In the genomic region with DNA sequence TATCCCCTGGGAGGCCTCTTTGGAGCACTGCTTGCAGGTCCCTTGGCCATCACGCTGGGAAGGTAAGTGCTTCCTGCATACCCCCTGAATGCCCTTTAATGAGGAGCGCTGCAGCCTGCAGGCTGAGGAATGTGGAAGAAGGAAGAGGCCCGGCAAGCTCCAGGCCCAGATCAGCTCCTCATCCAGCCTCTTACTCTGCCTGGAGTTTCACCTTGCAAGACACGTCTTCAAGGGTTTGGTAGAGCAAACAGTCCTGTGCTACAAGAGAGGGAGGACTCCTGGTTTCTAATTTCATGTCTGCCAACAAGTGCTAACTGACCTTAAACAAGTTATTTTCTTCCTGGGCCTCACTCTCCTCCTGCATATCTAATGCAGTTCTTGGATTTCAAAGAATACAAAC, we compare ENCODE assay signal across 34 cellular contexts. TPM values are rescaled to one million over a fixed set of nuclear protein-coding genes. Genes with fewer than 3 reads are reported as not detected.
DNase-seq lines count a peak whose midpoint lies in the region; ATAC-seq, FAIRE-seq and TF ChIP-seq lines count a peak whose summit lies in the region.
"Had no signal": no experiment of that assay in that cellular context is flagged by ENCODE, and none has a peak within 500 bp of the region (broad histone marks: within the 10 kb centered on the region; RNA-seq: fewer than 3 reads in every experiment).

No MANE protein-coding gene starts in this region.

- H3K4me2 ChIP-seq in H1 (ENCODE audit: insufficient read depth in 1 of 2, low read depth in 2 of 2, low read length in 2 of 2) (no peak overlapping the region), mesendoderm (ENCODE audit: low read length) (no peak overlapping the region)
- H3K4me2 ChIP-seq: A549; BLaER1; BLaER1 treated with 17β-estradiol and CSF1 and Interleukin-3, amounts not matched to agents 10 nM and 100 nM had no signal

- H2BK15ac ChIP-seq in H1 (ENCODE audit: low read length) (no peak overlapping the region), mesendoderm (replicated peaks; ENCODE audit: low read depth) (no peak overlapping the region)

- no peak for FAIRE-seq in H1 (lab: Jason Lieb, UNC)
- FAIRE-seq: A204.1, A549, D721Med had no signal

- H4K20me1 ChIP-seq in H1 (replicated peaks in 1 of 2; ENCODE audit: control insufficient read depth in 1 of 2, insufficient read depth in 2 of 2, low read length in 2 of 2) = no peaks in the 10 kb centered on the region
- H4K20me1 ChIP-seq: BLaER1; BLaER1 treated with 17β-estradiol and CSF1 and Interleukin-3, amounts not matched to agents 10 nM and 100 nM had no signal

- H2AK5ac ChIP-seq in H1 (ENCODE audit: low read depth, low read length) (no peak overlapping the region), mesendoderm (ENCODE audit: low read length) (no peak overlapping the region)

- no peak for DNase-seq in H1 (ENCODE audit: low read depth in 1 of 2, low spot score in 2 of 2)
- DNase-seq in left lung = no peak
- DNase-seq in lower lobe of right lung = no peak
- no peak for DNase-seq in upper lobe of right lung
- DNase-seq in mesendoderm = no peak
- no peak for DNase-seq in DMS79 treated with DMSO at 0.1 percent for 48 hours (lab: John Stamatoyannopoulos, UW)
- DNase-seq in GM19238 (ENCODE audit: insufficient read length, low spot score) = no peak
- DNase-seq: 8988T; ACHN; AML-193; BE2C; C1 segment of cervical spinal cord; Caco-2; Calu3; CD4-positive, alpha-beta memory T cell; CD4-positive, alpha-beta T cell; CD4-positive, CD25-positive, alpha-beta regulatory T cell; CD8-positive, alpha-beta memory T cell; CD8-positive, alpha-beta T cell; COR-L47; DMS 273 treated with DMSO at 0.1 percent for 48 hours; DMS153; DMS53; DMS79; DND-41; EL had no signal

- no peak overlapping the region for H2BK20ac ChIP-seq in H1 (ENCODE audit: low read length)

- no peak overlapping the region for H3K14ac ChIP-seq in H1 (ENCODE audit: insufficient read length)

- H2BK120ac ChIP-seq in H1 (replicated peaks; ENCODE audit: low read depth, low read length) (no peak overlapping the region), mesendoderm (ENCODE audit: low read depth, low read length) (no peak overlapping the region)

- TF ChIP-seq CTCF in H1 (IDR thresholded peaks at IDR 0.05; ENCODE audit: control extremely low read depth in 1 of 3, insufficient read depth in 1 of 3, low read depth in 1 of 3, low read length in 3 of 3) (no peak), left lung (IDR thresholded peaks at IDR 0.05) (no peak), lower lobe of right lung (IDR thresholded peaks at IDR 0.05) (no peak), upper lobe of right lung (IDR thresholded peaks at IDR 0.05) (no peak)

- POLR2A ChIA-PET in H1 (lab: Charles Lee; ENCODE audit: partially characterized antibody) = interaction anchor here (1.0 to 1.4 kb wide), 4 partner anchors 9 to 26 kb away, joined by 3 to 4 read pairs (median 4); partner anchors contain the start of genes MIF and SLC2A11

- H3K79me2 ChIP-seq in H1 (ENCODE audit: control insufficient read depth in 1 of 2, insufficient read depth in 2 of 2, low read length in 2 of 2) (no peaks in the 10 kb centered on the region), mesendoderm (ENCODE audit: control insufficient read depth, insufficient read depth, low read length) (no peaks in the 10 kb centered on the region)

- H2BK5ac ChIP-seq in H1 (ENCODE audit: low read depth, low read length) (peak overlapping the region; percentile 44; the same call in 1 of the 2 replicates), mesendoderm (ENCODE audit: low read length) (no peak overlapping the region)

- H3K4ac ChIP-seq in H1 (replicated peaks; ENCODE audit: insufficient read length, low read depth, low read length) (no peak overlapping the region), mesendoderm (ENCODE audit: low read depth, low read length) (no peak overlapping the region)

- H3K56ac ChIP-seq in H1 (replicated peaks; ENCODE audit: insufficient read length, low read depth, low read length) = no peak overlapping the region
- H3K56ac ChIP-seq in mesendoderm (ENCODE audit: low read length) = no peak overlapping the region

- no peaks in the 10 kb centered on the region for H3K9me3 ChIP-seq in H1 (ENCODE audit: insufficient read depth in 2 of 2, low read depth in 1 of 2, low read length in 1 of 2)
- no peaks in the 10 kb centered on the region for H3K9me3 ChIP-seq in left lung
- no peaks in the 10 kb centered on the region for H3K9me3 ChIP-seq in lower lobe of right lung
- H3K9me3 ChIP-seq in upper lobe of right lung = no peaks in the 10 kb centered on the region
- H3K9me3 ChIP-seq: A549; BE2C; BLaER1; BLaER1 treated with 17β-estradiol and CSF1 and Interleukin-3, amounts not matched to agents 10 nM and 100 nM; Caco-2 had no signal

- H3K23me2 ChIP-seq in H1 (ENCODE audit: low read depth, low read length) = no peaks in the 10 kb centered on the region

- intact Hi-C loops in left lung (cut with DNase I) (no loop called here), lower lobe of right lung (cut with DNase I) (no loop called here), upper lobe of right lung (cut with DNase I) (no loop called here)

- H3K79me1 ChIP-seq in H1 (ENCODE audit: low read depth, low read length) (no peaks in the 10 kb centered on the region), mesendoderm (ENCODE audit: low read length) (no peaks in the 10 kb centered on the region)

- H3K23ac ChIP-seq in H1 (ENCODE audit: insufficient read length) (no peak overlapping the region), mesendoderm (ENCODE audit: low read length) (no peak overlapping the region)

- peaks cover 0 to 12% (median 5%) of the 10 kb centered on the region in 4 experiments; a peak in 4 of 8 replicates for H3K36me3 ChIP-seq in H1 (ENCODE audit: control insufficient read depth in 2 of 4, insufficient read depth in 4 of 4, low read length in 3 of 4)
- no peaks in the 10 kb centered on the region for H3K36me3 ChIP-seq in left lung
- H3K36me3 ChIP-seq in lower lobe of right lung = peaks cover 22% of the 10 kb centered on the region
- H3K36me3 ChIP-seq in upper lobe of right lung = no peaks in the 10 kb centered on the region
- peaks cover 2% of the 10 kb centered on the region for H3K36me3 ChIP-seq in mesendoderm (ENCODE audit: control insufficient read depth, insufficient read depth, low read length)

- no peak for TF ChIP-seq EP300 in H1 (IDR thresholded peaks at IDR 0.05; ENCODE audit: borderline replicate concordance in 1 of 2, low read depth in 2 of 2, low read length in 2 of 2)

- TF ChIP-seq RAD21 in H1 (IDR thresholded peaks at IDR 0.05 in 1 of 2, conservative IDR thresholded peaks at IDR 0.05 in 1 of 2; ENCODE audit: low read depth in 2 of 2, low read length in 2 of 2) = no peak

- no peak overlapping the region for H4K91ac ChIP-seq in H1 (replicated peaks; ENCODE audit: insufficient read length, low read length)

- no peak for TF ChIP-seq POLR2A in H1 (IDR thresholded peaks at IDR 0.05; ENCODE audit: control extremely low read depth in 1 of 2, low read depth in 2 of 2, low read length in 2 of 2)

- ATAC-seq in left lung = peak; percentile 84
- peak; percentile 28 to 51 for ATAC-seq in lower lobe of right lung
- peak; percentile 53 for ATAC-seq in upper lobe of right lung
- ATAC-seq in HG03457 (IDR thresholded peaks at IDR 0.05; ENCODE audit: unreplicated experiment) = no peak
- ATAC-seq: A549; CD8-positive, alpha-beta T cell had no signal

- no peak overlapping the region for H3K18ac ChIP-seq in H1 (ENCODE audit: extremely low read depth, low read length)
- H3K18ac ChIP-seq in mesendoderm (ENCODE audit: low read length) = no peak overlapping the region

- no peak overlapping the region for H3K27ac ChIP-seq in H1 (ENCODE audit: low read depth, low read length)
- no peak overlapping the region for H3K27ac ChIP-seq in left lung
- H3K27ac ChIP-seq in lower lobe of right lung = no peak overlapping the region
- no peak overlapping the region for H3K27ac ChIP-seq in upper lobe of right lung
- H3K27ac ChIP-seq in mesendoderm (ENCODE audit: low read depth, low read length) = no peak overlapping the region
- H3K27ac ChIP-seq: 22Rv1; A549; BLaER1; BLaER1 treated with 17β-estradiol and CSF1 and Interleukin-3, amounts not matched to agents 10 nM and 100 nM; C4-2B had no signal

- H4K8ac ChIP-seq in H1 (ENCODE audit: extremely low read depth, insufficient read depth, low read length) = no peak overlapping the region
- H4K8ac ChIP-seq in mesendoderm (ENCODE audit: low read depth, low read length) = no peak overlapping the region

- H2BK12ac ChIP-seq in H1 (ENCODE audit: low read depth, low read length) = no peak overlapping the region

- no peak overlapping the region for H3K4me3 ChIP-seq in H1 (ENCODE audit: extremely low read depth in 1 of 4, insufficient read depth in 2 of 4, low read depth in 3 of 4, low read length in 4 of 4)
- no peak overlapping the region for H3K4me3 ChIP-seq in left lung
- no peak overlapping the region for H3K4me3 ChIP-seq in lower lobe of right lung
- H3K4me3 ChIP-seq in upper lobe of right lung = no peak overlapping the region
- no peak overlapping the region for H3K4me3 ChIP-seq in mesendoderm (ENCODE audit: low read length)
- H3K4me3 ChIP-seq: A549; BLaER1; BLaER1 treated with 17β-estradiol and CSF1 and Interleukin-3, amounts not matched to agents 10 nM and 100 nM had no signal

- H2AFZ ChIP-seq in H1 (ENCODE audit: low read length) = no peak overlapping the region

- CTCF ChIA-PET in H1 (lab: Charles Lee; ENCODE audit: partially characterized antibody) = interaction anchor here (0.7 to 2.3 kb wide), 5 partner anchors 10 to 341 kb away, joined by 3 to 8 read pairs (median 3); partner anchors contain the start of genes MIF and SLC2A11

- H3K27me3 ChIP-seq in H1 (replicated peaks in 1 of 4; ENCODE audit: control insufficient read depth in 3 of 4, extremely low read depth in 1 of 4, insufficient read depth in 3 of 4, low read length in 3 of 4) (no peaks in the 10 kb centered on the region), left lung (no peaks in the 10 kb centered on the region), lower lobe of right lung (ENCODE audit: low read depth) (no peaks in the 10 kb centered on the region), upper lobe of right lung (no peaks in the 10 kb centered on the region), mesendoderm (ENCODE audit: insufficient read depth, low read length, poor library complexity) (no peaks in the 10 kb centered on the region)
- H3K27me3 ChIP-seq: BE2C; BLaER1; BLaER1 treated with 17β-estradiol and CSF1 and Interleukin-3, amounts not matched to agents 10 nM and 100 nM had no signal

- WGBS in H1 (ENCODE audit: extremely low coverage in 1 of 2, insufficient coverage in 1 of 2, insufficient read length in 1 of 2, insufficient replicate concordance in 2 of 2, low coverage in 1 of 2, low lambda C conversion rate in 2 of 2, missing lambda C conversion rate in 1 of 2), 2 experiments = 79% methylated on average over 4 of the region's 4 CpGs; no CpG with 5 or more reads in 1 of the 2 experiments
- WGBS in mesendoderm (ENCODE audit: extremely low coverage, insufficient coverage, low lambda C conversion rate) = no CpG with 5 or more reads among the region's 4 CpGs

- H4K5ac ChIP-seq in H1 (ENCODE audit: insufficient read length, low read depth, low read length) (no peak overlapping the region), mesendoderm (ENCODE audit: low read length) (no peak overlapping the region)

- no peaks in the 10 kb centered on the region for H3K4me1 ChIP-seq in H1 (replicated peaks in 1 of 4; ENCODE audit: control insufficient read depth in 3 of 4, insufficient read depth in 4 of 4, low read length in 3 of 4)
- no peaks in the 10 kb centered on the region for H3K4me1 ChIP-seq in left lung
- H3K4me1 ChIP-seq in lower lobe of right lung = no peaks in the 10 kb centered on the region
- no peaks in the 10 kb centered on the region for H3K4me1 ChIP-seq in upper lobe of right lung
- H3K4me1 ChIP-seq in mesendoderm (ENCODE audit: control insufficient read depth, low read depth, low read length) = no peaks in the 10 kb centered on the region
- H3K4me1 ChIP-seq: A549, BE2C, BLaER1, Caco-2 had no signal

- H3K9ac ChIP-seq in H1 (replicated peaks in 1 of 4; ENCODE audit: extremely low read depth in 1 of 4, low read depth in 3 of 4, low read length in 3 of 4) (no peak overlapping the region), mesendoderm (ENCODE audit: low read length) (no peak overlapping the region)
- H3K9ac ChIP-seq: BLaER1; BLaER1 treated with 17β-estradiol and CSF1 and Interleukin-3, amounts not matched to agents 10 nM and 100 nM had no signal

RNA-seq across cellular contexts. Expression of gene SLC2A11, which starts 10.9 kb away (rescaled TPM):
- total RNA-seq in H1 (2021; fragmentation: NEBNext Ultra II Directional; extraction: Animal tissue kit (Norgen Biotek cat#: 25700)) = 12.5 and 13.2 TPM in 2 replicates
- 9.1 and 10.7 TPM in 2 replicates for polyA plus RNA-seq in H1 (2011; rRNA removed)
- polyA plus RNA-seq in H1 (2011; cell fraction: cytosol; rRNA removed) = 16.2 TPM
- polyA plus RNA-seq in H1 (2011; cell fraction: nucleus; rRNA removed) = 32.5 TPM
- 12.7 to 19.4 TPM (median 16.1 TPM) in 4 replicates for polyA plus RNA-seq in H1 (2012, experiment 1 of 2)
- 9.7 TPM for polyA plus RNA-seq in H1 (2012, experiment 2 of 2)
- 14.1 TPM for polyA plus RNA-seq in H1 (2013, experiment 1 of 2)
- 12.3 TPM for polyA plus RNA-seq in H1 (2013, experiment 2 of 2)
- polyA minus RNA-seq in H1 (2011; rRNA and poly(A)+ RNA removed) = 16.2 and 25.1 TPM in 2 replicates
- polyA minus RNA-seq in H1 (2011; cell fraction: cytosol; rRNA and poly(A)+ RNA removed) = 5.9 TPM
- 20.7 TPM for polyA minus RNA-seq in H1 (2011; cell fraction: nucleus; rRNA and poly(A)+ RNA removed)
- total RNA-seq in left lung (10 to 100 TPM in 1 of 2 donors, 1 to 10 TPM in 1; 9.9 to 15.4 TPM), lower lobe of right lung (12.7 TPM), upper lobe of right lung (13.2 TPM)
- 7.2 TPM for polyA plus RNA-seq in mesendoderm (2013, experiment 1 of 2)
- polyA plus RNA-seq in mesendoderm (2013, experiment 2 of 2) = 7.5 TPM

RNA-seq across cellular contexts. Expression of gene MIF, which starts 25.6 kb away (rescaled TPM):
- 1,082 and 1,119 TPM in 2 replicates for total RNA-seq in H1 (2021; fragmentation: NEBNext Ultra II Directional; extraction: Animal tissue kit (Norgen Biotek cat#: 25700))
- 1,870 and 2,008 TPM in 2 replicates for polyA plus RNA-seq in H1 (2011; rRNA removed)
- polyA plus RNA-seq in H1 (2011; cell fraction: cytosol; rRNA removed) = 1,234 TPM
- polyA plus RNA-seq in H1 (2011; cell fraction: nucleus; rRNA removed) = 854 TPM
- 481 to 1,182 TPM (median 1,056 TPM) in 4 replicates for polyA plus RNA-seq in H1 (2012, experiment 1 of 2)
- polyA plus RNA-seq in H1 (2012, experiment 2 of 2) = 1,334 TPM
- 1,822 TPM for polyA plus RNA-seq in H1 (2013, experiment 1 of 2)
- polyA plus RNA-seq in H1 (2013, experiment 2 of 2) = 1,703 TPM
- polyA minus RNA-seq in H1 (2011; rRNA and poly(A)+ RNA removed) = 45.6 and 50.1 TPM in 2 replicates
- polyA minus RNA-seq in H1 (2011; cell fraction: cytosol; rRNA and poly(A)+ RNA removed) = 631 TPM
- 307 TPM for polyA minus RNA-seq in H1 (2011; cell fraction: nucleus; rRNA and poly(A)+ RNA removed)
- 100 to 1,000 TPM; 361 to 467 TPM for total RNA-seq in left lung
- total RNA-seq in lower lobe of right lung = 231 TPM
- 236 TPM for total RNA-seq in upper lobe of right lung
- 1,526 TPM for polyA plus RNA-seq in mesendoderm (2013, experiment 1 of 2)
- 1,516 TPM for polyA plus RNA-seq in mesendoderm (2013, experiment 2 of 2)

RNA-seq across cellular contexts. Expression of gene DERL3, which starts 29.8 kb away (rescaled TPM):
- total RNA-seq in H1 (2021; fragmentation: NEBNext Ultra II Directional; extraction: Animal tissue kit (Norgen Biotek cat#: 25700)) = 8.7 and 9.9 TPM in 2 replicates
- polyA plus RNA-seq in H1 (2011; rRNA removed) = 19.5 and 27.8 TPM in 2 replicates
- polyA plus RNA-seq in H1 (2011; cell fraction: cytosol; rRNA removed) = 18.7 TPM
- polyA plus RNA-seq in H1 (2011; cell fraction: nucleus; rRNA removed) = 46.9 TPM
- polyA plus RNA-seq in H1 (2012, experiment 1 of 2) = 6.7 to 16.6 TPM (median 12.9 TPM) in 4 replicates
- polyA plus RNA-seq in H1 (2012, experiment 2 of 2) = 14.4 TPM
- 20.0 TPM for polyA plus RNA-seq in H1 (2013, experiment 1 of 2)
- 21.0 TPM for polyA plus RNA-seq in H1 (2013, experiment 2 of 2)
- polyA minus RNA-seq in H1 (2011; rRNA and poly(A)+ RNA removed) = 4.5 and 5.2 TPM in 2 replicates
- 4.6 TPM for polyA minus RNA-seq in H1 (2011; cell fraction: cytosol; rRNA and poly(A)+ RNA removed)
- polyA minus RNA-seq in H1 (2011; cell fraction: nucleus; rRNA and poly(A)+ RNA removed) = 6.7 TPM
- total RNA-seq in left lung (1 to 10 TPM; 6.7 to 9.4 TPM), lower lobe of right lung (5.8 TPM), upper lobe of right lung (3.8 TPM)
- 7.4 TPM for polyA plus RNA-seq in mesendoderm (2013, experiment 1 of 2)
- 6.6 TPM for polyA plus RNA-seq in mesendoderm (2013, experiment 2 of 2)
